Comparison of ENCODE assay signal across 28 cellular contexts in the genomic region with DNA sequence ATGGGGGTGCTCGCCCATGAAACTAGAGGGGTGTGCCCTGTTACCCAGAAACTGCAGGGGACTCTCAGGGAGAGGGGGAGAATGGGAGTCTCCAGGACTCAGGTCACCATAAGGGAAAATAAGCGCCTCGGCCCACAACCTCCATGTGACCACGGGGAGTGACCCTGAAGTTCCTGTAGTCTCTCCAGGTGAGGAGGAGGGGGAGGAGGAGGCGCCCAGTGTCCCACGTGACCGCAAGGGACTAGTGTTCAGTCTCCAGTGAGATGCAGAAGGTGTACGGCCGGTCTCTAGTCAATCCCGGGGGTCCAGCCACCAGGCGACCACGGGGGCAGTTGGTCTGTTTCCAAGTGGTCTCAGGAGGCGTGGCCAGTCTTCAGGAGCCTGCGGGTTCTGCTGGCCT. TPM values are rescaled to one million over a fixed set of nuclear protein-coding genes. Genes with fewer than 3 reads are reported as not detected.
"Had no signal": no experiment of that assay in that cellular context is flagged by ENCODE, and none has a peak within 500 bp of the region (broad histone marks: within the 10 kb centered on the region; RNA-seq: fewer than 3 reads in every experiment).

No MANE protein-coding gene starts in this region.

- H3K27me3 ChIP-seq: right lobe of liver had no signal

- ATAC-seq: activated naive CD4-positive, alpha-beta T cell treated with anti-CD3 and anti-CD28 coated beads, Interleukin-2, amount 50 U/mL, for 72 hours; stimulated activated memory B cell treated with anti-CD40 and anti-IgM and Interleukin-4, amounts not matched to agents 10 μg/mL and 1 μg/mL and 100 μg/mL, for 72 hours had no signal

- H3K9me3 ChIP-seq: lower lobe of right lung, mucosa of descending colon, right lobe of liver, suprapubic skin had no signal

- H3K4me1 ChIP-seq: right lobe of liver had no signal

- DNase-seq: activated CD4-positive, alpha-beta T cell treated with anti-CD3 and anti-CD28 coated beads, Interleukin-2, amount 50 U/mL, for 1 hour; activated CD4-positive, CD25-positive, alpha-beta regulatory T cell treated with anti-CD3 and anti-CD28 coated beads, Interleukin-2, amount 50 U/mL, for 72 hours; activated CD8-positive, alpha-beta T cell treated with anti-CD3 and anti-CD28 coated beads, Interleukin-2, amount 10 ng/mL, durations not matched to agents 7 days and 5 days; activated T-cell treated with anti-CD3 and anti-CD28 coated beads, Interleukin-2, amount 50 U/mL, for 1 hour; aorta; erythroblast; foreskin fibroblast; heart right ventricle; lower lobe of right lung; mucosa of descending colon; nephron progenitor cell; occipital lobe; posterior cingulate gyrus; right lobe of liver; stimulated activated CD4-positive, alpha-beta T cell treated with anti-CD3 and anti-CD28 coated beads, Interleukin-2, amount 100 ng/mL, for 24 hours; stomach; WERI-Rb-1 had no signal

- H3K27ac ChIP-seq: heart right ventricle, lower lobe of right lung, right lobe of liver, skin epidermis, stomach, suprapubic skin, tibial nerve, WERI-Rb-1 had no signal

- FAIRE-seq: keratinocyte, TTC549, urothelium cell line had no signal

- H3K4me3 ChIP-seq: heart right ventricle, lower lobe of right lung, mucosa of descending colon, right lobe of liver, skin epidermis, stomach, suprapubic skin, tibial nerve had no signal

- H3K36me3 ChIP-seq: heart right ventricle, lower lobe of right lung, right lobe of liver, stomach, suprapubic skin, tibial nerve, WERI-Rb-1 had no signal

RNA-seq across cellular contexts. Expression of gene TM6SF2, which starts 16.0 kb away (rescaled TPM):
- total RNA-seq: activated CD8-positive, alpha-beta T cell treated with anti-CD3 and anti-CD28 coated beads, Interleukin-2, amount 10 ng/mL, durations not matched to agents 7 days and 5 days; activated naive CD4-positive, alpha-beta T cell treated with anti-CD3 and anti-CD28 coated beads, Interleukin-2, amount 50 U/mL, for 72 hours; occipital lobe had no signal
- polyA plus RNA-seq: keratinocyte had no signal

RNA-seq across cellular contexts. Expression of gene NCAN, which starts 45.4 kb away (rescaled TPM):
- total RNA-seq: activated CD8-positive, alpha-beta T cell treated with anti-CD3 and anti-CD28 coated beads, Interleukin-2, amount 10 ng/mL, durations not matched to agents 7 days and 5 days; activated naive CD4-positive, alpha-beta T cell treated with anti-CD3 and anti-CD28 coated beads, Interleukin-2, amount 50 U/mL, for 72 hours; aorta; cardiac septum; chondrocyte; heart right ventricle; lower lobe of right lung; suprapubic skin; tibial nerve had no signal
- polyA plus RNA-seq: aorta, fibroblast of lung, heart right ventricle, keratinocyte had no signal
